ENCODE assay signal across 20 cellular contexts in genomic region chr3:48476426-48477053, GRCh38. TPM values are rescaled to one million over a fixed set of nuclear protein-coding genes. Genes with fewer than 3 reads are reported as not detected.
DNase-seq lines count a peak whose midpoint lies in the region; ATAC-seq and TF ChIP-seq lines count a peak whose summit lies in the region.
"Had no signal": no experiment of that assay in that cellular context is flagged by ENCODE, and none has a peak within 500 bp of the region (broad histone marks: within the 10 kb centered on the region; RNA-seq: fewer than 3 reads in every experiment).

No MANE protein-coding gene starts in this region.

- WGBS in SK-N-SH (ENCODE audit: low lambda C conversion rate) = 80% methylated on average over 1 of the region's 9 CpGs

- H3K9me3 Mint-ChIP-seq in activated CD4-positive, alpha-beta memory T cell treated with anti-CD3 and anti-CD28 coated beads for 36 hours = no peaks in the 10 kb centered on the region
- no peaks in the 10 kb centered on the region for H3K9me3 Mint-ChIP-seq in naive thymus-derived CD8-positive, alpha-beta T cell
- H3K9me3 Mint-ChIP-seq: activated naive CD4-positive, alpha-beta T cell treated with anti-CD3 and anti-CD28 coated beads, Interleukin-2, amount 10 ng/mL, durations not matched to agents 7 days and 5 days; H9 had no signal

- CTCF ChIA-PET in SK-N-SH (lab: Yijun Ruan, JAX) = interaction anchor here (0.8 to 1.3 kb wide), 3 partner anchors 11 to 31 kb away, joined by 3 to 4 read pairs (median 4); a partner anchor contains a TSS
- CTCF ChIA-PET in activated CD4-positive, alpha-beta memory T cell treated with anti-CD3 and anti-CD28 coated beads for 36 hours (lab: Charles Lee) = interaction anchor here (0.8 to 2.4 kb wide), 3 partner anchors 40 to 76 kb away, joined by 3 to 8 read pairs (median 3); no protein-coding TSS in a partner anchor

- no peak for TF ChIP-seq EP300 in SK-N-SH (IDR thresholded peaks at IDR 0.05; ENCODE audit: borderline replicate concordance in 1 of 2, low read depth in 1 of 2, low read length in 1 of 2)

- no peaks in the 10 kb centered on the region for H3K9me3 ChIP-seq in SK-N-SH
- H3K9me3 ChIP-seq in DOHH2 (ENCODE audit: control insufficient read depth, insufficient read depth, low read length) = no peaks in the 10 kb centered on the region
- H3K9me3 ChIP-seq: BE2C, MG63, thyroid gland had no signal

- H3K4me3 Mint-ChIP-seq in activated CD4-positive, alpha-beta memory T cell treated with anti-CD3 and anti-CD28 coated beads for 36 hours = no peak overlapping the region
- peak overlapping the region in 2 of 10 donors; percentile 22 to 45 for H3K4me3 Mint-ChIP-seq in naive thymus-derived CD8-positive, alpha-beta T cell
- H3K4me3 Mint-ChIP-seq: activated naive CD4-positive, alpha-beta T cell treated with anti-CD3 and anti-CD28 coated beads, Interleukin-2, amount 10 ng/mL, durations not matched to agents 7 days and 5 days; H9 had no signal

- H3K79me2 ChIP-seq in SK-N-SH (ENCODE audit: insufficient read depth) = peaks cover 14% of the 10 kb centered on the region
- peaks cover 14% of the 10 kb centered on the region for H3K79me2 ChIP-seq in DOHH2 (ENCODE audit: control insufficient read depth, low read length)

- H3F3A ChIP-seq in SK-N-SH (replicated peaks; ENCODE audit: insufficient read depth) (peaks cover 7% of the 10 kb centered on the region), DOHH2 (ENCODE audit: control insufficient read depth, insufficient read depth) (peaks cover 5% of the 10 kb centered on the region; the same call in 1 of the 2 replicates)

- no peak overlapping the region for H3K4me3 ChIP-seq in SK-N-SH (ENCODE audit: low read depth in 2 of 2, low read length in 1 of 2)
- no peak overlapping the region for H3K4me3 ChIP-seq in DOHH2 (ENCODE audit: low read length)
- H3K4me3 ChIP-seq: MG63, thyroid gland had no signal

- H3K9me2 ChIP-seq in SK-N-SH (no peaks in the 10 kb centered on the region), DOHH2 (replicated peaks; ENCODE audit: control insufficient read depth, low read length) (no peaks in the 10 kb centered on the region)

- H3K36me3 Mint-ChIP-seq in activated CD4-positive, alpha-beta memory T cell treated with anti-CD3 and anti-CD28 coated beads for 36 hours = peaks cover 2% of the 10 kb centered on the region
- no peaks in the 10 kb centered on the region for H3K36me3 Mint-ChIP-seq in naive thymus-derived CD8-positive, alpha-beta T cell

- no peak overlapping the region for H3K9ac ChIP-seq in SK-N-SH

- POLR2A ChIA-PET in SK-N-SH (lab: Yijun Ruan, JAX) = no interaction called here
- POLR2A ChIA-PET in activated CD4-positive, alpha-beta memory T cell treated with anti-CD3 and anti-CD28 coated beads for 36 hours (lab: Charles Lee) = no interaction called here
- POLR2A ChIA-PET in naive thymus-derived CD8-positive, alpha-beta T cell (lab: Charles Lee) = interaction anchor here (0.6 to 2.0 kb wide), 8 partner anchors 10 to 74 kb away, joined by 3 to 10 read pairs (median 6); partner anchors contain the start of genes ATRIP and SHISA5

- intact Hi-C loops in activated CD4-positive, alpha-beta memory T cell treated with anti-CD3 and anti-CD28 coated beads for 36 hours (cut with micrococcal nuclease) = no loop called here

- peak; percentile 15 for DNase-seq in SK-N-SH
- no peak for DNase-seq in activated CD4-positive, alpha-beta memory T cell treated with anti-CD3 and anti-CD28 coated beads for 36 hours
- no peak for DNase-seq in naive thymus-derived CD8-positive, alpha-beta T cell
- DNase-seq in SIG-M5 treated with dmso at 0.1 percent for 504 hours (lab: John Stamatoyannopoulos, UW; ENCODE audit: unreplicated experiment) = no peak
- DNase-seq: 8988T; activated naive CD4-positive, alpha-beta T cell treated with anti-CD3 and anti-CD28 coated beads, Interleukin-2, amount 10 ng/mL, durations not matched to agents 7 days and 5 days; BE2C; DMS79; H9; hippocampal formation; MG63; NCI-H187; NCI-H446 treated with DMSO at 0.1 percent for 48 hours; stimulated activated CD4-positive, alpha-beta T cell treated with anti-CD3 and anti-CD28 coated beads, Interleukin-12 subunit alpha, Interleukin-12 subunit beta, amount 100 ng/mL, for 4 hours; thyroid gland; WERI-Rb-1 had no signal

- H3K4me1 ChIP-seq in SK-N-SH (ENCODE audit: control insufficient read depth in 1 of 2, insufficient read depth in 2 of 2, low read depth in 1 of 2, low read length in 1 of 2) (peaks cover 0 to 4% of the 10 kb centered on the region in 2 experiments; a peak in 1 of 4 replicates), DOHH2 (ENCODE audit: control insufficient read depth, low read length) (peaks cover 51% of the 10 kb centered on the region)
- H3K4me1 ChIP-seq: BE2C had no signal

- H3K36me3 ChIP-seq in SK-N-SH (replicated peaks in 1 of 2; ENCODE audit: control insufficient read depth in 1 of 2, insufficient read depth in 2 of 2, low read length in 1 of 2) (no peaks in the 10 kb centered on the region), DOHH2 (ENCODE audit: control insufficient read depth, low read length) (peaks cover 4% of the 10 kb centered on the region; the same call in 1 of the 2 replicates)
- H3K36me3 ChIP-seq: BE2C, MG63, thyroid gland, WERI-Rb-1 had no signal

- no peaks in the 10 kb centered on the region for H4K20me1 ChIP-seq in SK-N-SH (ENCODE audit: insufficient read depth)
- no peaks in the 10 kb centered on the region for H4K20me1 ChIP-seq in DOHH2 (ENCODE audit: control insufficient read depth, insufficient read depth, low read depth, low read length)

- peak overlapping the region; percentile 95 for H3K27ac Mint-ChIP-seq in activated CD4-positive, alpha-beta memory T cell treated with anti-CD3 and anti-CD28 coated beads for 36 hours
- peak overlapping the region in 8 of 10 donors; percentile 41 to 99 (median 86) for H3K27ac Mint-ChIP-seq in naive thymus-derived CD8-positive, alpha-beta T cell

- no peak for ATAC-seq in SK-N-SH treated with all-trans-retinoic acid at 6 μM for 48 hours
- ATAC-seq in naive thymus-derived CD8-positive, alpha-beta T cell = no peak
- no peak for ATAC-seq in HG02798 (IDR thresholded peaks at IDR 0.05; ENCODE audit: poor library complexity, unreplicated experiment)
- no peak for ATAC-seq in HG03571 (IDR thresholded peaks at IDR 0.05; ENCODE audit: unreplicated experiment)

- H3K27me3 Mint-ChIP-seq in activated CD4-positive, alpha-beta memory T cell treated with anti-CD3 and anti-CD28 coated beads for 36 hours = no peaks in the 10 kb centered on the region
- no peaks in the 10 kb centered on the region for H3K27me3 Mint-ChIP-seq in naive thymus-derived CD8-positive, alpha-beta T cell
- H3K27me3 Mint-ChIP-seq: activated naive CD4-positive, alpha-beta T cell treated with anti-CD3 and anti-CD28 coated beads, Interleukin-2, amount 10 ng/mL, durations not matched to agents 7 days and 5 days had no signal

- no peak overlapping the region for H3K27ac ChIP-seq in SK-N-SH (ENCODE audit: low read depth in 2 of 2, low read length in 1 of 2)
- H3K27ac ChIP-seq in DOHH2 (ENCODE audit: low read depth, low read length) = no peak overlapping the region
- H3K27ac ChIP-seq: thyroid gland, WERI-Rb-1 had no signal

- peaks cover 47% of the 10 kb centered on the region for H3K4me1 Mint-ChIP-seq in activated CD4-positive, alpha-beta memory T cell treated with anti-CD3 and anti-CD28 coated beads for 36 hours (ENCODE audit: low read depth)
- H3K4me1 Mint-ChIP-seq in naive thymus-derived CD8-positive, alpha-beta T cell = peaks cover 27 to 62% (median 55%) of the 10 kb centered on the region in 4 donors

- H2AFZ ChIP-seq in SK-N-SH (ENCODE audit: low read depth) = no peak overlapping the region

- no peak overlapping the region for H3K4me2 ChIP-seq in SK-N-SH
- peak overlapping the region; percentile 18; the same call in 1 of the 2 replicates for H3K4me2 ChIP-seq in DOHH2 (ENCODE audit: low read length)

- H3K27me3 ChIP-seq in SK-N-SH (ENCODE audit: insufficient read depth) (no peaks in the 10 kb centered on the region), DOHH2 (ENCODE audit: control insufficient read depth, low read length) (no peaks in the 10 kb centered on the region)
- H3K27me3 ChIP-seq: BE2C, MG63, thyroid gland had no signal

- TF ChIP-seq CTCF in SK-N-SH (IDR thresholded peaks at IDR 0.05) (no peak), DOHH2 (IDR thresholded peaks at IDR 0.05; ENCODE audit: low read depth, low read length, poor library complexity, severe bottlenecking) (no peak)

- no peak for TF ChIP-seq RAD21 in SK-N-SH (IDR thresholded peaks at IDR 0.05; ENCODE audit: low read length)

RNA-seq across cellular contexts. Expression of gene SHISA5, which starts 27.4 kb away (rescaled TPM):
- 141 and 194 TPM in 2 replicates for polyA plus RNA-seq in SK-N-SH (2012; rRNA removed)
- 121 and 166 TPM in 2 replicates for polyA plus RNA-seq in SK-N-SH (2012; cell fraction: cytosol; rRNA removed)
- polyA plus RNA-seq in SK-N-SH (2012; cell fraction: nucleus; rRNA removed) = 102 and 112 TPM in 2 replicates
- 10 to 100 TPM; 88.9 to 93.1 TPM for total RNA-seq in activated CD4-positive, alpha-beta memory T cell treated with anti-CD3 and anti-CD28 coated beads for 36 hours
- total RNA-seq in naive thymus-derived CD8-positive, alpha-beta T cell = 100 to 1,000 TPM; 176 to 186 TPM
- 100 to 1,000 TPM; 341 to 364 (median 359) TPM for polyA plus RNA-seq in naive thymus-derived CD8-positive, alpha-beta T cell

RNA-seq across cellular contexts. Expression of gene ATRIP, which starts 30.0 kb away (rescaled TPM):
- 5.6 and 6.5 TPM in 2 replicates for polyA plus RNA-seq in SK-N-SH (2012; rRNA removed)
- polyA plus RNA-seq in SK-N-SH (2012; cell fraction: cytosol; rRNA removed) = 4.0 and 4.3 TPM in 2 replicates
- 12.5 and 14.9 TPM in 2 replicates for polyA plus RNA-seq in SK-N-SH (2012; cell fraction: nucleus; rRNA removed)
- 10 to 100 TPM; 13.8 to 14.5 TPM for total RNA-seq in activated CD4-positive, alpha-beta memory T cell treated with anti-CD3 and anti-CD28 coated beads for 36 hours
- 10 to 100 TPM; 13.2 to 13.5 TPM for total RNA-seq in naive thymus-derived CD8-positive, alpha-beta T cell
- polyA plus RNA-seq in naive thymus-derived CD8-positive, alpha-beta T cell = 10 to 100 TPM in 2 of 3 donors, 1 to 10 TPM in 1; 8.9 to 17.5 (median 13.1) TPM

RNA-seq across cellular contexts. Expression of gene TMA7, which starts 36.5 kb away (rescaled TPM):
- 393 and 438 TPM in 2 replicates for polyA plus RNA-seq in SK-N-SH (2012; rRNA removed)
- polyA plus RNA-seq in SK-N-SH (2012; cell fraction: cytosol; rRNA removed) = 655 and 1,170 TPM in 2 replicates
- polyA plus RNA-seq in SK-N-SH (2012; cell fraction: nucleus; rRNA removed) = 91.0 and 95.9 TPM in 2 replicates
- 100 to 1,000 TPM; 318 to 323 TPM for total RNA-seq in activated CD4-positive, alpha-beta memory T cell treated with anti-CD3 and anti-CD28 coated beads for 36 hours
- total RNA-seq in naive thymus-derived CD8-positive, alpha-beta T cell = 100 to 1,000 TPM; 274 to 291 TPM
- polyA plus RNA-seq in naive thymus-derived CD8-positive, alpha-beta T cell = 100 to 1,000 TPM; 714 to 931 (median 847) TPM

RNA-seq across cellular contexts. Expression of gene CCDC51, which starts 36.6 kb away (rescaled TPM):
- 24.2 and 29.6 TPM in 2 replicates for polyA plus RNA-seq in SK-N-SH (2012; rRNA removed)
- polyA plus RNA-seq in SK-N-SH (2012; cell fraction: cytosol; rRNA removed) = 22.7 and 27.4 TPM in 2 replicates
- polyA plus RNA-seq in SK-N-SH (2012; cell fraction: nucleus; rRNA removed) = 15.3 and 20.4 TPM in 2 replicates
- total RNA-seq in activated CD4-positive, alpha-beta memory T cell treated with anti-CD3 and anti-CD28 coated beads for 36 hours = 10 to 100 TPM; 24.3 to 24.4 TPM
- 1 to 10 TPM; 4.6 to 4.7 TPM for total RNA-seq in naive thymus-derived CD8-positive, alpha-beta T cell
- polyA plus RNA-seq in naive thymus-derived CD8-positive, alpha-beta T cell = 10 to 100 TPM in 2 of 3 donors, 1 to 10 TPM in 1; 8.6 to 12.9 (median 11.8) TPM

RNA-seq across cellular contexts. Expression of gene PLXNB1, which starts 46.7 kb away (rescaled TPM):
- 38.0 and 39.8 TPM in 2 replicates for polyA plus RNA-seq in SK-N-SH (2012; rRNA removed)
- polyA plus RNA-seq in SK-N-SH (2012; cell fraction: cytosol; rRNA removed) = 6.5 and 13.9 TPM in 2 replicates
- polyA plus RNA-seq in SK-N-SH (2012; cell fraction: nucleus; rRNA removed) = 195 and 267 TPM in 2 replicates
- total RNA-seq in activated CD4-positive, alpha-beta memory T cell treated with anti-CD3 and anti-CD28 coated beads for 36 hours = 1 to 10 TPM; 3.2 to 3.8 TPM
- total RNA-seq in naive thymus-derived CD8-positive, alpha-beta T cell = 1 to 10 TPM; 2.0 to 3.2 TPM
- not detected for polyA plus RNA-seq in naive thymus-derived CD8-positive, alpha-beta T cell
